In the genomic region with DNA sequence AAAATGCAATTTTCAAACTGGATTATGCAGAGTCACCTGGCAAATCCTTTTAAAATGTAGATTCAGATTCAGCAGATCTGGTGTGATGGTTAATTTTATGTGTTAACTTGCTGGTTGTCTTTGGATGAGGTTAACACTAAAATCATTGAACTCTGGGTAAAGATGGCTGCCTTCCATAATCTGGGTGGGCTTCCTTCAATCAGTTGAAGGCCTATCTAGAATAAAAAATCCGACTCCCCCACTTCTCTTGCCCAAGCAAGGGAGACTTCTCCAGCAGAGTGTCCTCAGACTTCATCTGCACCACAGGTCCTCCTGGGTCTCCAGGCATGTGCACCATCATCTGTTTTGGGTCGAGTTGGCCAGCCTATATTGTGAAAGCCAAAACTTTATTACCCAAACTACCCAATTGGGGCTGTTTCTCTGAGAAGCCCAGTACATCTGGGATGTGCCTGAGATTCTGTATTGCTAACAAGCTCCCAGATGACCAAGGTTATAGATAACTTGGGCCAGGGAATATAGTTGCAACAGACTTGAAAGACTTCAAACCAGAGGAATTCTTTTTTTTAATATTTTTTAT, we compare ENCODE assay signal across 1 cellular context.
TF ChIP-seq lines count a peak whose summit lies in the region.

No MANE protein-coding gene starts in this region.

TF ChIP-seq in HCT116, 20 proteins besides CTCF, POLR2A, EP300 and RAD21 (continued from another document):
- TF ChIP-seq SRF (IDR thresholded peaks at IDR 0.05; ENCODE audit: low read depth) (no peak), EZH2phosphoT487 (IDR thresholded peaks at IDR 0.05; ENCODE audit: borderline replicate concordance) (no peak), FOSL1 (IDR thresholded peaks at IDR 0.05; ENCODE audit: low read depth) (no peak), ELF1 (IDR thresholded peaks at IDR 0.05; ENCODE audit: borderline replicate concordance, low read depth) (no peak), TCF7L2 (IDR thresholded peaks at IDR 0.05; ENCODE audit: borderline replicate concordance, extremely low read depth, insufficient read depth, insufficient read length) (no peak)
